Comparison of ENCODE assay signal across 40 cellular contexts in genomic region chr2:195437521-195437920, GRCh38.
"Had no signal": no experiment of that assay in that cellular context is flagged by ENCODE, and none has a peak within 500 bp of the region (broad histone marks: within the 10 kb centered on the region; RNA-seq: fewer than 3 reads in every experiment).

No MANE protein-coding gene starts in this region.

- H3K4me3 Mint-ChIP-seq: activated naive CD4-positive, alpha-beta T cell treated with anti-CD3 and anti-CD28 coated beads for 36 hours; activated naive CD4-positive, alpha-beta T cell treated with anti-CD3 and anti-CD28 coated beads, Interleukin-2, amount 10 ng/mL, durations not matched to agents 7 days and 5 days; activated naive CD4-positive, alpha-beta T cell treated with anti-CD3 and anti-CD28 coated beads, Interleukin-2, amount 50 U/mL, for 24 hours; activated naive CD8-positive, alpha-beta T cell; activated naive CD8-positive, alpha-beta T cell treated with anti-CD3 and anti-CD28 coated beads for 36 hours; activated naive CD8-positive, alpha-beta T cell treated with anti-CD3 and anti-CD28 coated beads, Interleukin-2, amount 10 ng/mL, durations not matched to agents 7 days and 5 days; activated naive CD8-positive, alpha-beta T cell treated with anti-CD3 and anti-CD28 coated beads, Interleukin-2, amount 50 U/mL, for 24 hours; activated T-cell treated with anti-CD3 and anti-CD28 coated beads, Interleukin-2, amount 50 U/mL, for 24 hours; activated T-cell treated with anti-CD3 and anti-CD28 coated beads, Interleukin-2, amount 50 U/mL, for 4 hours; activated T-cell treated with anti-CD3 and anti-CD28 coated beads, Interleukin-2, amount 50 U/mL, for 72 hours; activated T-helper 1 cell treated with anti-CD3 and anti-CD28 coated beads, Interleukin-12 subunit alpha, Interleukin-12 subunit beta, Interleukin-2, Interleukin-4 antibody, amounts not matched to agents 30 ng/mL and 10 ng/mL and 1 ng/mL, durations not matched to agents 14 hours and 24 hours and 36 hours; activated T-helper 17 cell treated with anti-CD3 and anti-CD28 coated beads, Interleukin-2, amount 50 U/mL, for 72 hours; brain; central memory CD8-positive, alpha-beta T cell had no signal

- H3K36me3 ChIP-seq: adrenal gland, ascending aorta, brain microvascular endothelial cell, breast epithelium, cardiac muscle cell had no signal

- H3K27me3 ChIP-seq: adrenal gland, ascending aorta, body of pancreas, brain microvascular endothelial cell, breast epithelium, cardiac muscle cell had no signal

- H3K4me1 ChIP-seq: adrenal gland, ascending aorta, body of pancreas, breast epithelium had no signal

- H3K27ac ChIP-seq: adrenal gland, ascending aorta, body of pancreas, brain microvascular endothelial cell, breast epithelium, cardiac muscle cell had no signal

- H3K4me1 Mint-ChIP-seq: activated naive CD4-positive, alpha-beta T cell treated with anti-CD3 and anti-CD28 coated beads, Interleukin-2, amount 50 U/mL, for 24 hours; activated naive CD8-positive, alpha-beta T cell treated with anti-CD3 and anti-CD28 coated beads for 36 hours; activated naive CD8-positive, alpha-beta T cell treated with anti-CD3 and anti-CD28 coated beads, Interleukin-2, amount 50 U/mL, for 24 hours; brain had no signal

- H3K27ac Mint-ChIP-seq: activated naive CD4-positive, alpha-beta T cell treated with anti-CD3 and anti-CD28 coated beads for 36 hours; activated naive CD4-positive, alpha-beta T cell treated with anti-CD3 and anti-CD28 coated beads, Interleukin-2, amount 10 ng/mL, durations not matched to agents 7 days and 5 days; activated naive CD4-positive, alpha-beta T cell treated with anti-CD3 and anti-CD28 coated beads, Interleukin-2, amount 50 U/mL, for 24 hours; activated naive CD8-positive, alpha-beta T cell; activated naive CD8-positive, alpha-beta T cell treated with anti-CD3 and anti-CD28 coated beads for 36 hours; activated naive CD8-positive, alpha-beta T cell treated with anti-CD3 and anti-CD28 coated beads, Interleukin-2, amount 10 ng/mL, durations not matched to agents 7 days and 5 days; activated naive CD8-positive, alpha-beta T cell treated with anti-CD3 and anti-CD28 coated beads, Interleukin-2, amount 50 U/mL, for 24 hours; activated T-cell treated with anti-CD3 and anti-CD28 coated beads, Interleukin-2, amount 50 U/mL, for 24 hours; activated T-cell treated with anti-CD3 and anti-CD28 coated beads, Interleukin-2, amount 50 U/mL, for 72 hours; activated T-helper 1 cell treated with anti-CD3 and anti-CD28 coated beads, Interleukin-12 subunit alpha, Interleukin-12 subunit beta, Interleukin-2, Interleukin-4 antibody, amounts not matched to agents 30 ng/mL and 10 ng/mL and 1 ng/mL, durations not matched to agents 14 hours and 24 hours and 36 hours; activated T-helper 17 cell treated with anti-CD3 and anti-CD28 coated beads, Interleukin-2, amount 50 U/mL, for 72 hours; activated T-helper 2 cell treated with anti-CD3 and anti-CD28 coated beads, Interferon-gamma antibody, Interleukin-2, Interleukin-4, amounts not matched to agents 10 μg/mL and 5 μg/mL and 100 μg/mL, durations not matched to agents 14 hours and 24 hours and 36 hours; brain had no signal

- H3K27me3 Mint-ChIP-seq: activated naive CD4-positive, alpha-beta T cell treated with anti-CD3 and anti-CD28 coated beads, Interleukin-2, amount 10 ng/mL, durations not matched to agents 7 days and 5 days; activated naive CD4-positive, alpha-beta T cell treated with anti-CD3 and anti-CD28 coated beads, Interleukin-2, amount 50 U/mL, for 24 hours; activated naive CD8-positive, alpha-beta T cell; activated naive CD8-positive, alpha-beta T cell treated with anti-CD3 and anti-CD28 coated beads for 36 hours; activated naive CD8-positive, alpha-beta T cell treated with anti-CD3 and anti-CD28 coated beads, Interleukin-2, amount 10 ng/mL, durations not matched to agents 7 days and 5 days; activated naive CD8-positive, alpha-beta T cell treated with anti-CD3 and anti-CD28 coated beads, Interleukin-2, amount 50 U/mL, for 24 hours; activated T-cell treated with anti-CD3 and anti-CD28 coated beads, Interleukin-2, amount 50 U/mL, for 24 hours; activated T-helper 17 cell treated with anti-CD3 and anti-CD28 coated beads, Interleukin-2, amount 50 U/mL, for 72 hours; central memory CD8-positive, alpha-beta T cell had no signal

- DNase-seq: activated effector memory CD4-positive, alpha-beta T cell treated with anti-CD3 and anti-CD28 coated beads, Interleukin-2, amount 50 U/mL, for 16 hours; activated effector memory CD4-positive, alpha-beta T cell treated with Interleukin-2 at 50 U/mL for 16 hours; activated gamma-delta T cell; activated gamma-delta T cell treated with Interleukin-2 at 50 U/mL for 16 hours; activated naive CD4-positive, alpha-beta T cell; activated naive CD4-positive, alpha-beta T cell treated with anti-CD3 and anti-CD28 coated beads for 36 hours; activated naive CD4-positive, alpha-beta T cell treated with anti-CD3 and anti-CD28 coated beads, Interleukin-2, amount 10 ng/mL, durations not matched to agents 7 days and 5 days; activated naive CD4-positive, alpha-beta T cell treated with anti-CD3 and anti-CD28 coated beads, Interleukin-2, amount 50 U/mL, for 16 hours; activated naive CD4-positive, alpha-beta T cell treated with Interleukin-2 at 50 U/mL for 16 hours; activated naive CD8-positive, alpha-beta T cell treated with anti-CD3 and anti-CD28 coated beads for 36 hours; activated naive CD8-positive, alpha-beta T cell treated with anti-CD3 and anti-CD28 coated beads, Interleukin-2, amount 10 ng/mL, durations not matched to agents 7 days and 5 days; activated naive CD8-positive, alpha-beta T cell treated with anti-CD3 and anti-CD28 coated beads, Interleukin-2, amount 50 U/mL, for 24 hours; activated T-cell treated with anti-CD3 and anti-CD28 coated beads, Interleukin-2, amount 50 U/mL, for 1 hour; activated T-cell treated with anti-CD3 and anti-CD28 coated beads, Interleukin-2, amount 50 U/mL, for 24 hours; activated T-cell treated with anti-CD3 and anti-CD28 coated beads, Interleukin-2, amount 50 U/mL, for 4 hours; activated T-cell treated with anti-CD3 and anti-CD28 coated beads, Interleukin-2, amount 50 U/mL, for 48 hours; activated T-cell treated with anti-CD3 and anti-CD28 coated beads, Interleukin-2, amount 50 U/mL, for 72 hours; adrenal gland; amniotic stem cell; amygdala; anterior cingulate cortex; aorta; body of pancreas; brain microvascular endothelial cell; caudate nucleus; central memory CD4-positive, alpha-beta T cell; cerebellar nuclear complex had no signal

- H3K36me3 Mint-ChIP-seq: brain had no signal

- ATAC-seq: activated naive CD4-positive, alpha-beta T cell treated with anti-CD3 and anti-CD28 coated beads, Interleukin-2, amount 50 U/mL, for 72 hours; activated naive CD8-positive, alpha-beta T cell treated with anti-CD3 and anti-CD28 coated beads, Interleukin-2, amount 50 U/mL, for 24 hours; activated T-cell treated with anti-CD3 and anti-CD28 coated beads, Interleukin-2, amount 50 U/mL, for 4 hours; activated T-cell treated with anti-CD3 and anti-CD28 coated beads, Interleukin-2, amount 50 U/mL, for 72 hours; activated T-helper 17 cell treated with anti-CD3 and anti-CD28 coated beads, Interleukin-2, amount 50 U/mL, for 72 hours; body of pancreas had no signal

- FAIRE-seq: astrocyte, bronchial epithelial cell had no signal

- H3K4me3 ChIP-seq: adrenal gland, ascending aorta, body of pancreas, breast epithelium, cardiac muscle cell had no signal
